ENCODE assay signal across 22 cellular contexts in the genomic region with DNA sequence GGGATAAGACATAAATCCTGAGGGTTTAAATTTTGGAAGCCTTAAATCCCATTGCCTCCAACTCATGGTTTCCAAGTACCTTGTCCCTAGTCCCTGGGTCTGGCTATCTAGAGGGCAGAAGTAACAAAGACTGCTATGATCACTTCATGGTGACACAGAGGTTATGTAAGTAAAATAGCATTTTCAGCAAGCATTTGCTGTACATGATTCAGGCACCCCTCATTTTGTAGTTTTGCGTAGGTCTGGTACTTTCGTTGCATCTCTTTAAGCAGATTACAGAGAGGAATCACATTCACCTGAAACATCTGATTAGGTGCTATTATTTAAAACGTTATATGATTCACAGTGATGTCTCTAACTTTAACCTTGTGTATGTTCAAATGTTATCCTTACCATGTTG.
DNase-seq lines count a peak whose midpoint lies in the region.
"Had no signal": no experiment of that assay in that cellular context is flagged by ENCODE, and none has a peak within 500 bp of the region (broad histone marks: within the 10 kb centered on the region; RNA-seq: fewer than 3 reads in every experiment).

No MANE protein-coding gene starts in this region.

- DNase-seq in putamen (ENCODE audit: low spot score) (peak; percentile 62), DMS53 treated with DMSO at 0.1 percent for 48 hours (lab: John Stamatoyannopoulos, UW; ENCODE audit: unreplicated experiment) (no peak)
- DNase-seq: 8988T; ACHN; AML-193; BE2C; C1 segment of cervical spinal cord; Caco-2; Calu3; CD4-positive, alpha-beta memory T cell; CD4-positive, alpha-beta T cell; CD4-positive, CD25-positive, alpha-beta regulatory T cell; CD8-positive, alpha-beta memory T cell; CD8-positive, alpha-beta T cell; COR-L47; DMS 273 treated with DMSO at 0.1 percent for 48 hours; DMS153; DMS53; DMS79; DMS79 treated with DMSO at 0.1 percent for 48 hours; DND-41; EL had no signal
